ENCODE assay signal across 8 cellular contexts in the genomic region with DNA sequence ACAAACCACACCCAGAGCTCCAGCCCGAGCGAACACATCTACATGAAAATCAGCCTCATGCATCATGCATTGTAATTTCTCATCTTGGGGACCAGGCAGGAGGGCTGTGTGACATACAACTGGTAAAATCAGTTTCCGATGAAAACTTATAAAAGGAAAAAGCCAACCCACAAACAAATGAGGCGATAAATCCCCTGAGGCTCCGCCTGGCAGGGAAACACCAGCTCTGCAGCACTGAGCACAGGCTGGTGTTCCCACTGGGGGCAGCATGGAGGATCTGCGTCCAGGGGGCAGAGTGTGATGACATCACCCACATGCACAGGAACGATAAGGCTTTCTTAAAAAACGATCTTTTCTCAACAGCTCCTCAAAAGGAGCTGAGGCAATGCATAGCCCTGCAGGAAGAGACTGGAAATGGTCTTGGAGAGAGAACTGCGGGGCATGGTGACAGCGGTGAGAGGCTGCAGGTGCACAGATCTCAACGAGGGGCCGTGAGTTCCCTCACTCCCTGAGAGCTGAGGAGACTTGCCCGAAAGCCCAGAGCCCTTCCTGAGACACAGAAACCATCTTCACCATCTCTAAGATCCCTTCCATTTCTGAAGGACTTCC. TPM values are rescaled to one million over a fixed set of nuclear protein-coding genes. Genes with fewer than 3 reads are reported as not detected.
DNase-seq lines count a peak whose midpoint lies in the region; ATAC-seq, FAIRE-seq and TF ChIP-seq lines count a peak whose summit lies in the region.

No MANE protein-coding gene starts in this region.

- intact Hi-C loops in mucosa of descending colon (cut with DNase I, micrococcal nuclease) = no loop called here

- H3K36me3 ChIP-seq in BLaER1 (peaks cover 6% of the 10 kb centered on the region; the same call in 1 of the 2 replicates), mucosa of descending colon (ENCODE audit: low read depth) (no peaks in the 10 kb centered on the region)

- ATAC-seq in GM18868 (IDR thresholded peaks at IDR 0.05; ENCODE audit: unreplicated experiment) (peak; percentile 49), mucosa of descending colon (peak; percentile 30), HG03565 (IDR thresholded peaks at IDR 0.05; ENCODE audit: unreplicated experiment) (no peak), GM18858 (IDR thresholded peaks at IDR 0.05; ENCODE audit: unreplicated experiment) (no peak)

- peak overlapping the region; percentile 85 for H3K27ac ChIP-seq in BLaER1

- H3K27me3 ChIP-seq in BLaER1 = no peaks in the 10 kb centered on the region

- H3K4me1 ChIP-seq in BLaER1 (peaks cover 100% of the 10 kb centered on the region), mucosa of descending colon (ENCODE audit: low read depth) (peaks cover 44% of the 10 kb centered on the region)

- no peak for FAIRE-seq in urothelium cell line (lab: Jason Lieb, UNC)

- DNase-seq in NCI-H460 (ENCODE audit: extremely low read depth, low read depth) = peak; percentile 64
- peak; percentile 77 to 85 for DNase-seq in cardiac fibroblast (ENCODE audit: low read depth in 2 of 2)
- DNase-seq in mucosa of descending colon = no peak
- no peak for DNase-seq in urothelium cell line (ENCODE audit: low spot score)

- peak overlapping the region; percentile 100 for H3K4me2 ChIP-seq in BLaER1

- H3K9ac ChIP-seq in BLaER1 = peak overlapping the region; percentile 71; the same call in 1 of the 2 replicates

- H3K9me3 ChIP-seq in BLaER1 = no peaks in the 10 kb centered on the region
- no peaks in the 10 kb centered on the region for H3K9me3 ChIP-seq in mucosa of descending colon

- H3K4me3 ChIP-seq in BLaER1 (peak overlapping the region; percentile 61), cardiac fibroblast (replicated peaks in 1 of 2; ENCODE audit: low read depth in 2 of 2, low read length in 2 of 2) (no peak overlapping the region), mucosa of descending colon (no peak overlapping the region)

- H4K20me1 ChIP-seq in BLaER1 = peaks cover 100% of the 10 kb centered on the region

- TF ChIP-seq CTCF in cardiac fibroblast (IDR thresholded peaks at IDR 0.05; ENCODE audit: low read depth, low read length) (peak; percentile 45), mucosa of descending colon (IDR thresholded peaks at IDR 0.05) (no peak)

RNA-seq across cellular contexts. Expression of a gene that starts 24.6 kb away (rescaled TPM):
- total RNA-seq in NCI-H460 (2014; rRNA removed; shearing (Covaris generic)) = 31.1 and 36.6 TPM in 2 replicates
- polyA plus RNA-seq in NCI-H460 (2014; cell fraction: nucleus; rRNA removed) = 38.7 and 42.6 TPM in 2 replicates
- 10 to 100 TPM; 31.7 to 54.9 (median 47.5) TPM for total RNA-seq in mucosa of descending colon

RNA-seq across cellular contexts. Expression of a gene that starts 26.7 kb away (rescaled TPM):
- 10.8 and 13.1 TPM in 2 replicates for total RNA-seq in NCI-H460 (2014; rRNA removed; shearing (Covaris generic))
- 22.2 and 22.3 TPM in 2 replicates for polyA plus RNA-seq in NCI-H460 (2014; cell fraction: nucleus; rRNA removed)
- 10 to 100 TPM; 17.3 to 24.9 (median 18.1) TPM for total RNA-seq in mucosa of descending colon

RNA-seq across cellular contexts. Expression of a gene that starts 32.4 kb away (rescaled TPM):
- 2.3 and 3.5 TPM in 2 replicates for total RNA-seq in NCI-H460 (2014; rRNA removed; shearing (Covaris generic))
- 13.9 and 15.6 TPM in 2 replicates for polyA plus RNA-seq in NCI-H460 (2014; cell fraction: nucleus; rRNA removed)
- 10 to 100 TPM; 43.8 to 82.8 (median 49.0) TPM for total RNA-seq in mucosa of descending colon

RNA-seq across cellular contexts. Expression of a gene that starts 37.1 kb away (rescaled TPM):
- total RNA-seq in NCI-H460 (2014; rRNA removed; shearing (Covaris generic)) = 2.6 TPM in 2 replicates
- polyA plus RNA-seq in NCI-H460 (2014; cell fraction: nucleus; rRNA removed) = 10.9 and 19.5 TPM in 2 replicates
- total RNA-seq in mucosa of descending colon = 100 to 1,000 TPM in 2 of 3 donors, 10 to 100 TPM in 1; 91.4 to 330 (median 183) TPM

Comparison
In these comparisons a context has a peak if more than half of its experiments do, and no peak if none do; other contexts are left out.
1. ATAC-seq: peak in GM18868 (single experiment) and mucosa of descending colon (single experiment); none in HG03565 (single experiment) and GM18858 (single experiment).
2. DNase-seq: peak in NCI-H460 (single experiment) and cardiac fibroblast (2 of 2); none in mucosa of descending colon (0 of 3) and urothelium cell line (single experiment).